In the genomic region with DNA sequence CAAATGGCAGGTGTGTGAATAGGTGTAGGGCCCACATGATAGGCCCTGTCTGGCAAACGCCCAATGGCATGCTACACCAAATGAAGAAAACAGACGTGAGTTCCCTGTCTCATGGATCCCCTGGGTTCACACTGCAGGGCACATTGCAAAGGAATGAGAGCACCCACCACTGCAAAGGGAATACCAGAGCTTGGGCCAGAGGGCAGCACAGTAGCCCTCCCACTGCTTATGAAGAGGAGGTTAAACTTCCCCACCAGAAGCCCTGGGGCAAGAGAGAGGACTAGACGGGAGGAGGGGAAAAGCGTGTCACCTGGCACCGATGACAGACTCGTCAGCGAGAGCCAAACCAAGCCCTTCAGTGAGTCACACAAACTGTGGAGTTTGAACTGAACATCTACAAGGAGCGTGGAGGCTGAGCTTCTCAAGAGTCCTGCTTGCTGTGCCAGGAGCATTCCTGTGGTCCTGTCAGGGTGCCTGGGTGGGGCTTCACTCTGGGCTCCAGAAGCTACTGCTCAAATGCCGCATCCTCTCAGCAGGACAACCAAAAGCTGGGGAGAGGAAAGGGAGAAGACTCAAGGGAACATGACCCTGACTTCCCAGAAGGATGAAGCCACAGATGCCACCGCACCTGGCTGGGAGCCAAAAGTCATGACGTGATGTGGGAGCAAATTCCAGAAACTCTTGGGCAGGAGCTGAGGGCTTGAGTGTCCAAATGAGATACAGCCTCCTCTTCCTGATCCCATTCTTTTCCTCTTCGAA, we compare ENCODE assay signal across 8 cellular contexts.
DNase-seq lines count a peak whose midpoint lies in the region; ATAC-seq and TF ChIP-seq lines count a peak whose summit lies in the region.

No MANE protein-coding gene starts in this region.

- H3K27ac Mint-ChIP-seq in naive thymus-derived CD4-positive, alpha-beta T cell = peak overlapping the region in 1 of 9 donors; percentile 41

- H3K27me3 ChIP-seq in Panc1 (ENCODE audit: control insufficient read depth, insufficient read depth, low read length) = no peaks in the 10 kb centered on the region
- no peaks in the 10 kb centered on the region for H3K27me3 ChIP-seq in esophagus (ENCODE audit: control insufficient read depth in 1 of 2, insufficient read depth in 2 of 2, low read length in 2 of 2)
- H3K27me3 ChIP-seq in naive thymus-derived CD4-positive, alpha-beta T cell (ENCODE audit: control insufficient read depth in 2 of 2, insufficient read depth in 2 of 2, low read length in 2 of 2) = no peaks in the 10 kb centered on the region

- H3K36me3 Mint-ChIP-seq in naive thymus-derived CD4-positive, alpha-beta T cell = peaks cover 0 to 7% (median 0%) of the 10 kb centered on the region in 5 donors

- DNase-seq in A172 (ENCODE audit: low spot score) (peak; percentile 100), GM04504 (ENCODE audit: low read depth) (peak; percentile 98), Panc1 (ENCODE audit: low read depth, low spot score) (peak; percentile 97)
- DNase-seq in naive thymus-derived CD4-positive, alpha-beta T cell = no peak

- H3K4me3 ChIP-seq in Panc1 (ENCODE audit: low read depth in 2 of 2, low read length in 2 of 2) (peak overlapping the region in 1 of 2 experiments; percentile 31; a peak in 2 of 4 replicates), esophagus (ENCODE audit: low read depth in 1 of 2, low read length in 2 of 2) (no peak overlapping the region)
- H3K4me3 ChIP-seq in naive thymus-derived CD4-positive, alpha-beta T cell (ENCODE audit: low read length) = no peak overlapping the region

- H3K27ac ChIP-seq in Panc1 (ENCODE audit: low read length) (peak overlapping the region; percentile 100), esophagus (ENCODE audit: low read depth in 2 of 2, low read length in 1 of 2) (peak overlapping the region; percentile 97 to 99)
- no peak overlapping the region for H3K27ac ChIP-seq in naive thymus-derived CD4-positive, alpha-beta T cell (ENCODE audit: low read depth, low read length)

- H3K4me1 ChIP-seq in Panc1 (ENCODE audit: control insufficient read depth, insufficient read depth, low read length) (peaks cover 63% of the 10 kb centered on the region), esophagus (ENCODE audit: control insufficient read depth in 2 of 2, insufficient read depth in 2 of 2, low read length in 1 of 2) (peaks cover 5 to 24% of the 10 kb centered on the region in 2 donors)
- peaks cover 0 to 8% of the 10 kb centered on the region in 2 donors for H3K4me1 ChIP-seq in naive thymus-derived CD4-positive, alpha-beta T cell (ENCODE audit: control insufficient read depth in 2 of 2, insufficient read depth in 2 of 2, low read length in 2 of 2)

- H3K4me1 Mint-ChIP-seq in naive thymus-derived CD4-positive, alpha-beta T cell = peaks cover 5 to 34% (median 14%) of the 10 kb centered on the region in 7 donors

- no peaks in the 10 kb centered on the region for H3K27me3 Mint-ChIP-seq in naive thymus-derived CD4-positive, alpha-beta T cell

- in situ Hi-C loops in Panc1 (cut with HindIII; ENCODE audit: low pct_unique_long_range_greater_than_20kb, low sequenced_read_pairs) = no loop called here

- CTCF ChIA-PET in Panc1 (lab: Charles Lee) = interaction anchor here (0.6 to 0.9 kb wide), 2 partner anchors 87 to 1698 kb away, joined by 3 to 6 read pairs; no protein-coding TSS in a partner anchor
- CTCF ChIA-PET in naive thymus-derived CD4-positive, alpha-beta T cell (lab: Charles Lee) = no interaction called here

- BruUV-seq in Panc1 (replicated peaks; lab: Mats Ljungman, UMichigan) = TSS peak; percentile 81

- no peaks in the 10 kb centered on the region for H3K9me3 Mint-ChIP-seq in naive thymus-derived CD4-positive, alpha-beta T cell

- ATAC-seq in Panc1 (peak; percentile 79), GM21360 (IDR thresholded peaks at IDR 0.05; ENCODE audit: unreplicated experiment) (no peak), GM21529 (IDR thresholded peaks at IDR 0.05; ENCODE audit: unreplicated experiment) (no peak), HG02981 (IDR thresholded peaks at IDR 0.05; ENCODE audit: unreplicated experiment) (no peak)
- peak; percentile 75 for ATAC-seq in naive thymus-derived CD4-positive, alpha-beta T cell

- H3K9me3 ChIP-seq in Panc1 (ENCODE audit: control insufficient read depth, insufficient read depth, low read depth, low read length) (no peaks in the 10 kb centered on the region), esophagus (ENCODE audit: control insufficient read depth in 2 of 2, insufficient read depth in 1 of 2, low read depth in 1 of 2, low read length in 1 of 2) (no peaks in the 10 kb centered on the region)
- H3K9me3 ChIP-seq in naive thymus-derived CD4-positive, alpha-beta T cell (ENCODE audit: control insufficient read depth in 2 of 3, low read length in 3 of 3) = no peaks in the 10 kb centered on the region

- no peaks in the 10 kb centered on the region for H3K36me3 ChIP-seq in Panc1 (ENCODE audit: control insufficient read depth, insufficient read depth, low read length)
- H3K36me3 ChIP-seq in esophagus (ENCODE audit: control insufficient read depth in 2 of 2, insufficient read depth in 2 of 2, low read length in 1 of 2) = no peaks in the 10 kb centered on the region
- H3K36me3 ChIP-seq in naive thymus-derived CD4-positive, alpha-beta T cell (ENCODE audit: control insufficient read depth in 2 of 3, insufficient read depth in 3 of 3, low read length in 3 of 3) = no peaks in the 10 kb centered on the region

- no peak overlapping the region for H3K4me3 Mint-ChIP-seq in naive thymus-derived CD4-positive, alpha-beta T cell

- intact Hi-C loops in Panc1 (cut with micrococcal nuclease; ENCODE audit: unreplicated experiment) = no loop called here
- intact Hi-C loops in naive thymus-derived CD4-positive, alpha-beta T cell (cut with micrococcal nuclease) = no loop called here

- WGBS in esophagus, 2 donors = 30 to 34% methylated on average over 12 of the region's 12 CpGs

- POLR2A ChIA-PET in Panc1 (lab: Charles Lee) = interaction anchor here (0.6 to 1.3 kb wide), 2 partner anchors 93 to 295 kb away, joined by 5 to 16 read pairs; no protein-coding TSS in a partner anchor
- POLR2A ChIA-PET in naive thymus-derived CD4-positive, alpha-beta T cell (lab: Charles Lee) = no interaction called here

- TF ChIP-seq CTCF in Panc1 (IDR thresholded peaks at IDR 0.05) = no peak

Comparison
In these comparisons a context has a peak if more than half of its experiments do, and no peak if none do; other contexts are left out.
1. DNase-seq: peak in A172 (single experiment), GM04504 (single experiment) and Panc1 (single experiment); none in naive thymus-derived CD4-positive, alpha-beta T cell (0 of 9).
2. ATAC-seq: peak in Panc1 (single experiment) and naive thymus-derived CD4-positive, alpha-beta T cell (single experiment); none in GM21360 (single experiment), GM21529 (single experiment) and HG02981 (single experiment).